8 cellular contexts compared by ENCODE assay signal in genomic region chr1:9494936-9495758, GRCh38. TPM values are rescaled to one million over a fixed set of nuclear protein-coding genes. Genes with fewer than 3 reads are reported as not detected.
DNase-seq lines count a peak whose midpoint lies in the region; ATAC-seq and TF ChIP-seq lines count a peak whose summit lies in the region.

No MANE protein-coding gene starts in this region.

- DNase-seq in ELF-1 (ENCODE audit: low read depth, low spot score) = peak; percentile 84
- DNase-seq in T follicular helper cell (ENCODE audit: low read depth) = peak; percentile 38
- DNase-seq in activated naive CD8-positive, alpha-beta T cell treated with anti-CD3 and anti-CD28 coated beads, Interleukin-2, amount 50 U/mL, for 24 hours = peak; percentile 78
- DNase-seq in iPS DF 4.7 (ENCODE audit: extremely low read depth, low spot score) = peak; percentile 46
- no peak for DNase-seq in smooth muscle cell (lab: John Stamatoyannopoulos, UW; ENCODE audit: unreplicated experiment)

- H3K79me2 ChIP-seq in smooth muscle cell (ENCODE audit: low read depth) = no peaks in the 10 kb centered on the region

- H3K4me3 ChIP-seq in smooth muscle cell = peak overlapping the region; percentile 32

- WGBS in smooth muscle cell (ENCODE audit: low lambda C conversion rate) = 13% methylated on average over 39 of the region's 48 CpGs

- H3K4me1 ChIP-seq in smooth muscle cell (ENCODE audit: low read depth) = no peaks in the 10 kb centered on the region

- H3K27ac ChIP-seq in KOPT-K1 (ENCODE audit: low read depth, low read length, poor library complexity, severe bottlenecking) (peak overlapping the region; percentile 58), smooth muscle cell (ENCODE audit: low read depth) (no peak overlapping the region)

- H3K27me3 ChIP-seq in smooth muscle cell (ENCODE audit: low read depth) = no peaks in the 10 kb centered on the region

- peak overlapping the region; percentile 66 for H2AFZ ChIP-seq in smooth muscle cell (ENCODE audit: low read depth)

- H4K20me1 ChIP-seq in smooth muscle cell (ENCODE audit: low read depth) = no peaks in the 10 kb centered on the region

- peaks cover 18% of the 10 kb centered on the region for H3K27me3 Mint-ChIP-seq in activated naive CD8-positive, alpha-beta T cell treated with anti-CD3 and anti-CD28 coated beads, Interleukin-2, amount 50 U/mL, for 24 hours

- H3K36me3 Mint-ChIP-seq in activated naive CD8-positive, alpha-beta T cell treated with anti-CD3 and anti-CD28 coated beads, Interleukin-2, amount 50 U/mL, for 24 hours (ENCODE audit: low read depth) = no peaks in the 10 kb centered on the region

- H3K9me3 Mint-ChIP-seq in activated naive CD8-positive, alpha-beta T cell treated with anti-CD3 and anti-CD28 coated beads, Interleukin-2, amount 50 U/mL, for 24 hours = no peaks in the 10 kb centered on the region

- H3K4me1 Mint-ChIP-seq in activated naive CD8-positive, alpha-beta T cell treated with anti-CD3 and anti-CD28 coated beads, Interleukin-2, amount 50 U/mL, for 24 hours = peaks cover 5% of the 10 kb centered on the region

- TF ChIP-seq CTCF in smooth muscle cell (IDR thresholded peaks at IDR 0.05; ENCODE audit: borderline replicate concordance, insufficient read depth, poor library complexity, severe bottlenecking) = peak; percentile 99

- H3K4me3 Mint-ChIP-seq in activated naive CD8-positive, alpha-beta T cell treated with anti-CD3 and anti-CD28 coated beads, Interleukin-2, amount 50 U/mL, for 24 hours = peak overlapping the region; percentile 55

- ATAC-seq in activated naive CD8-positive, alpha-beta T cell treated with anti-CD3 and anti-CD28 coated beads, Interleukin-2, amount 50 U/mL, for 24 hours = peak; percentile 75
- no peak for ATAC-seq in HG03097 (IDR thresholded peaks at IDR 0.05; ENCODE audit: low FRiP score, unreplicated experiment)
- ATAC-seq in GM18517 (IDR thresholded peaks at IDR 0.05; ENCODE audit: unreplicated experiment) = no peak

- no peaks in the 10 kb centered on the region for H3K36me3 ChIP-seq in KOPT-K1 (ENCODE audit: insufficient read depth, low read length)
- no peaks in the 10 kb centered on the region for H3K36me3 ChIP-seq in smooth muscle cell (ENCODE audit: low read depth)

- peak overlapping the region; percentile 80 for H3K4me2 ChIP-seq in smooth muscle cell

- H3F3A ChIP-seq in smooth muscle cell (ENCODE audit: low read depth) = no peaks in the 10 kb centered on the region

- H3K27ac Mint-ChIP-seq in activated naive CD8-positive, alpha-beta T cell treated with anti-CD3 and anti-CD28 coated beads, Interleukin-2, amount 50 U/mL, for 24 hours = peak overlapping the region; percentile 40

- no peak overlapping the region for H3K9ac ChIP-seq in smooth muscle cell (ENCODE audit: low read depth)

- no peaks in the 10 kb centered on the region for H3K9me3 ChIP-seq in KOPT-K1 (ENCODE audit: insufficient read depth, low read length, poor library complexity, severe bottlenecking)
- no peaks in the 10 kb centered on the region for H3K9me3 ChIP-seq in smooth muscle cell (replicated peaks; ENCODE audit: low read depth)

RNA-seq across cellular contexts. Expression of gene SLC25A33, which starts 44.1 kb away (rescaled TPM):
- total RNA-seq in smooth muscle cell = 5.5 and 7.1 TPM in 2 replicates
- polyA plus RNA-seq in smooth muscle cell = 3.9 and 5.4 TPM in 2 replicates
